ENCODE assay signal across 22 cellular contexts in genomic region chr12:111756196-111756595, GRCh38.
"Had no signal": no experiment of that assay in that cellular context is flagged by ENCODE, and none has a peak within 500 bp of the region (broad histone marks: within the 10 kb centered on the region; RNA-seq: fewer than 3 reads in every experiment).

No MANE protein-coding gene starts in this region.

- H3K27me3 ChIP-seq: adrenal gland had no signal

- H3K4me3 ChIP-seq: adrenal gland, lower lobe of right lung had no signal

- H3K27me3 Mint-ChIP-seq: activated B cell treated with CpG ODN at 0.5 μM for 24 hours; activated CD4-positive, alpha-beta T cell treated with anti-CD3 and anti-CD28 coated beads for 36 hours; activated naive CD8-positive, alpha-beta T cell; naive B cell; stimulated activated naive B cell treated with anti-CD40 and anti-IgM and Interleukin-4, amounts not matched to agents 10 μg/mL and 1 μg/mL and 100 μg/mL, for 72 hours had no signal

- H3K27ac ChIP-seq: lower lobe of right lung had no signal

- H3K36me3 ChIP-seq: adrenal gland had no signal

- DNase-seq: activated B cell treated with CpG ODN at 0.5 μM for 24 hours; activated CD4-positive, alpha-beta T cell treated with anti-CD3 and anti-CD28 coated beads for 36 hours; activated CD4-positive, alpha-beta T cell treated with anti-CD3 and anti-CD28 coated beads, Interleukin-2, amount 50 U/mL, for 4 hours; activated CD8-positive, alpha-beta memory T cell treated with anti-CD3 and anti-CD28 coated beads for 24 hours; activated CD8-positive, alpha-beta memory T cell treated with anti-CD3 and anti-CD28 coated beads, Interleukin-2, amount 50 U/mL, for 4 hours; activated naive CD4-positive, alpha-beta T cell; activated T-cell treated with anti-CD3 and anti-CD28 coated beads, Interleukin-2, amount 50 U/mL, for 24 hours; adrenal gland; foreskin melanocyte; glutamatergic neuron; hypothalamus; lower lobe of right lung; naive B cell; occipital lobe; stimulated activated CD4-positive, alpha-beta T cell treated with anti-CD3 and anti-CD28 coated beads, Interleukin-2, amount 100 ng/mL, for 48 hours; stimulated activated CD8-positive, alpha-beta memory T cell treated with anti-CD3 and anti-CD28 coated beads, Interleukin-4, amount 100 ng/mL, for 48 hours; stimulated activated naive B cell treated with anti-CD40 and anti-IgM and Interleukin-4, amounts not matched to agents 10 μg/mL and 1 μg/mL and 100 μg/mL, for 72 hours; T-helper 17 cell had no signal

- H3K9me3 ChIP-seq: adrenal gland, lower lobe of right lung had no signal

- H3K9me3 Mint-ChIP-seq: activated B cell treated with CpG ODN at 0.5 μM for 24 hours; activated T-cell treated with anti-CD3 and anti-CD28 coated beads, Interleukin-2, amount 50 U/mL, for 24 hours; activated T-helper 17 cell treated with anti-CD3 and anti-CD28 coated beads, Interleukin-2, amount 50 U/mL, for 72 hours; naive B cell; stimulated activated naive B cell treated with anti-CD40 and anti-IgM and Interleukin-4, amounts not matched to agents 10 μg/mL and 1 μg/mL and 100 μg/mL, for 72 hours had no signal

- H3K27ac Mint-ChIP-seq: activated B cell treated with CpG ODN at 0.5 μM for 24 hours; activated CD4-positive, alpha-beta T cell treated with anti-CD3 and anti-CD28 coated beads for 36 hours; activated naive CD8-positive, alpha-beta T cell; activated T-cell treated with anti-CD3 and anti-CD28 coated beads, Interleukin-2, amount 50 U/mL, for 24 hours; activated T-helper 17 cell treated with anti-CD3 and anti-CD28 coated beads, Interleukin-2, amount 50 U/mL, for 72 hours; T-helper 17 cell had no signal

- FAIRE-seq: astrocyte had no signal

- H3K4me3 Mint-ChIP-seq: activated B cell treated with CpG ODN at 0.5 μM for 24 hours; activated CD4-positive, alpha-beta T cell treated with anti-CD3 and anti-CD28 coated beads for 36 hours; activated naive CD8-positive, alpha-beta T cell; activated T-cell treated with anti-CD3 and anti-CD28 coated beads, Interleukin-2, amount 50 U/mL, for 24 hours; activated T-helper 17 cell treated with anti-CD3 and anti-CD28 coated beads, Interleukin-2, amount 50 U/mL, for 72 hours; naive B cell; stimulated activated naive B cell treated with anti-CD40 and anti-IgM and Interleukin-4, amounts not matched to agents 10 μg/mL and 1 μg/mL and 100 μg/mL, for 72 hours; T-helper 17 cell had no signal

- ATAC-seq: activated CD4-positive, alpha-beta T cell treated with anti-CD3 and anti-CD28 coated beads for 36 hours; activated T-helper 17 cell treated with anti-CD3 and anti-CD28 coated beads, Interleukin-2, amount 50 U/mL, for 72 hours; esophagus mucosa; lower lobe of right lung; stimulated activated naive B cell treated with anti-CD40 and anti-IgM and Interleukin-4, amounts not matched to agents 10 μg/mL and 1 μg/mL and 100 μg/mL, for 72 hours; T-helper 17 cell had no signal

- H3K4me1 Mint-ChIP-seq: activated T-helper 17 cell treated with anti-CD3 and anti-CD28 coated beads, Interleukin-2, amount 50 U/mL, for 72 hours had no signal

- H3K36me3 Mint-ChIP-seq: activated naive CD8-positive, alpha-beta T cell; naive B cell had no signal
